Comparison of ENCODE assay signal across 1 cellular context in the genomic region with DNA sequence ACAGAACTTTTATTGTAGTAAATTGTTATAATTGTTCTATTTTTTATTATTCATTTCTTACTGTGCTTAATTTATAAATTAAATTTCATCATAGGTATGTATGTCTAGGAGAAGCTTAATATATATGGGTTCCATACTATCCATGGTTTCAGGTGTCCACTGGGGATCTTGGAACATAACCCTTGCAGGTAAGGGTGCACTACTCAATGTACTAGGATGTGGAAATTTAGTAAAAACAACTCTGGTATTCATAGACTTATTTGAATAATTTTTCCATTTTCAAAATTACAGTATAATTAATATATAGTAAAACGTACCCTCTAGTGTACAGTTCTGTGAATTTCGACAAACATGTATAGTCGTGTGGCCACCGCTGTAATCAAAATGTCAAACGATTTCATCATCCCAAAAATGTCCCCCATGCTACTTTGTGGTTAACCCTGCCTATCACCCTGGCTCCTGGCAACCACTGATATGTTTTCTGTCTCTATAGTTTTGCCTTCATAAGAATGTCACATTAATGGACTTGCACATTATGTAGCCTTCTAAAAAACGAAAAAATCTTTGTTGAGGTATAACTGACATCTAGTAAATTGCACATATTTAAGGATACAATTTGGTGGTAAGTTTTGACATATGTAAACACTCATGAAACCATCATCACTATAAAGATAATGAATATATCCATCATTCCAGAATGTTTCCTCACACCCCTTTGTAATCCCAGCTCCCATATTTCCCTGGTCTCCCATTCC.
TF ChIP-seq lines count a peak whose summit lies in the region.

No MANE protein-coding gene starts in this region.

TF ChIP-seq in K562, 482 proteins besides CTCF, POLR2A, EP300 and RAD21 (continued from another document and continues in another):
- TF ChIP-seq ZBTB43 (CRISPR knock-in tag; IDR thresholded peaks at IDR 0.05) (no peak), DEAF1 (CRISPR knock-in tag; IDR thresholded peaks at IDR 0.05) (peak; percentile 23; the same call in 1 of the 2 replicates), ZNF589 (CRISPR knock-in tag; IDR thresholded peaks at IDR 0.05; ENCODE audit: low read depth) (peak; percentile 89), BHLHE40 (IDR thresholded peaks at IDR 0.05; ENCODE audit: low read length) (no peak), L3MBTL2 (IDR thresholded peaks at IDR 0.05) (peak; percentile 51), SIX5 (IDR thresholded peaks at IDR 0.05; ENCODE audit: borderline replicate concordance in 1 of 2, insufficient read depth in 1 of 2, low read depth in 1 of 2, low read length in 2 of 2) (no peak), MAFG (tag; conservative IDR thresholded peaks at IDR 0.05) (no peak), HDAC1 (IDR thresholded peaks at IDR 0.05) (no peak), BDP1 (IDR thresholded peaks at IDR 0.05; ENCODE audit: insufficient read depth, insufficient read length) (no peak), IRF1 (CRISPR knock-in tag; IDR thresholded peaks at IDR 0.05; ENCODE audit: borderline replicate concordance) (no peak), NUFIP1 (IDR thresholded peaks at IDR 0.05; ENCODE audit: partially characterized antibody) (no peak), BRF1 (IDR thresholded peaks at IDR 0.05; ENCODE audit: borderline replicate concordance, extremely low read depth, insufficient read length) (no peak), RUNX1 (IDR thresholded peaks at IDR 0.05; ENCODE audit: low read depth) (peak; percentile 90; the same call in 1 of the 2 replicates), MGA (IDR thresholded peaks at IDR 0.05) (peak; percentile 36; the same call in 1 of the 2 replicates), KLF6 (CRISPR knock-in tag; IDR thresholded peaks at IDR 0.05; ENCODE audit: borderline replicate concordance) (peak; percentile 87; the same call in 1 of the 2 replicates), HNRNPUL1 (IDR thresholded peaks at IDR 0.05; ENCODE audit: low read length) (no peak), ZBTB26 (CRISPR knock-in tag; IDR thresholded peaks at IDR 0.05) (no peak)
- TF ChIP-seq, protein P1, sequence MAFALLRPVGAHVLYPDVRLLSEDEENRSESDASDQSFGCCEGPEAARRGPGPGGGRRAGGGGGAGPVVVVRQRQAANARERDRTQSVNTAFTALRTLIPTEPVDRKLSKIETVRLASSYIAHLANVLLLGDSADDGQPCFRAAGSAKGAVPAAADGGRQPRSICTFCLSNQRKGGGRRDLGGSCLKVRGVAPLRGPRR (CRISPR knock-in tag; IDR thresholded peaks at IDR 0.05): no peak
- TF ChIP-seq, protein P2, sequence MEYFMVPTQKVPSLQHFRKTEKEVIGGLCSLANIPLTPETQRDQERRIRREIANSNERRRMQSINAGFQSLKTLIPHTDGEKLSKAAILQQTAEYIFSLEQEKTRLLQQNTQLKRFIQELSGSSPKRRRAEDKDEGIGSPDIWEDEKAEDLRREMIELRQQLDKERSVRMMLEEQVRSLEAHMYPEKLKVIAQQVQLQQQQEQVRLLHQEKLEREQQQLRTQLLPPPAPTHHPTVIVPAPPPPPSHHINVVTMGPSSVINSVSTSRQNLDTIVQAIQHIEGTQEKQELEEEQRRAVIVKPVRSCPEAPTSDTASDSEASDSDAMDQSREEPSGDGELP (CRISPR knock-in tag; IDR thresholded peaks at IDR 0.05; ENCODE audit: borderline replicate concordance): no peak; the same call in 1 of the 2 replicates
- TF ChIP-seq, protein P3, sequence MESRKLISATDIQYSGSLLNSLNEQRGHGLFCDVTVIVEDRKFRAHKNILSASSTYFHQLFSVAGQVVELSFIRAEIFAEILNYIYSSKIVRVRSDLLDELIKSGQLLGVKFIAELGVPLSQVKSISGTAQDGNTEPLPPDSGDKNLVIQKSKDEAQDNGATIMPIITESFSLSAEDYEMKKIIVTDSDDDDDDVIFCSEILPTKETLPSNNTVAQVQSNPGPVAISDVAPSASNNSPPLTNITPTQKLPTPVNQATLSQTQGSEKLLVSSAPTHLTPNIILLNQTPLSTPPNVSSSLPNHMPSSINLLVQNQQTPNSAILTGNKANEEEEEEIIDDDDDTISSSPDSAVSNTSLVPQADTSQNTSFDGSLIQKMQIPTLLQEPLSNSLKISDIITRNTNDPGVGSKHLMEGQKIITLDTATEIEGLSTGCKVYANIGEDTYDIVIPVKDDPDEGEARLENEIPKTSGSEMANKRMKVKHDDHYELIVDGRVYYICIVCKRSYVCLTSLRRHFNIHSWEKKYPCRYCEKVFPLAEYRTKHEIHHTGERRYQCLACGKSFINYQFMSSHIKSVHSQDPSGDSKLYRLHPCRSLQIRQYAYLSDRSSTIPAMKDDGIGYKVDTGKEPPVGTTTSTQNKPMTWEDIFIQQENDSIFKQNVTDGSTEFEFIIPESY (CRISPR knock-in tag; IDR thresholded peaks at IDR 0.05): peak; percentile 47; the same call in 1 of the 2 replicates
- TF ChIP-seq, protein P4, sequence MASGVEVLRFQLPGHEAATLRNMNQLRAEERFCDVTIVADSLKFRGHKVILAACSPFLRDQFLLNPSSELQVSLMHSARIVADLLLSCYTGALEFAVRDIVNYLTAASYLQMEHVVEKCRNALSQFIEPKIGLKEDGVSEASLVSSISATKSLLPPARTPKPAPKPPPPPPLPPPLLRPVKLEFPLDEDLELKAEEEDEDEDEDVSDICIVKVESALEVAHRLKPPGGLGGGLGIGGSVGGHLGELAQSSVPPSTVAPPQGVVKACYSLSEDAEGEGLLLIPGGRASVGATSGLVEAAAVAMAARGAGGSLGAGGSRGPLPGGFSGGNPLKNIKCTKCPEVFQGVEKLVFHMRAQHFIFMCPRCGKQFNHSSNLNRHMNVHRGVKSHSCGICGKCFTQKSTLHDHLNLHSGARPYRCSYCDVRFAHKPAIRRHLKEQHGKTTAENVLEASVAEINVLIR (CRISPR knock-in tag; IDR thresholded peaks at IDR 0.05): no peak
- TF ChIP-seq, protein P5, sequence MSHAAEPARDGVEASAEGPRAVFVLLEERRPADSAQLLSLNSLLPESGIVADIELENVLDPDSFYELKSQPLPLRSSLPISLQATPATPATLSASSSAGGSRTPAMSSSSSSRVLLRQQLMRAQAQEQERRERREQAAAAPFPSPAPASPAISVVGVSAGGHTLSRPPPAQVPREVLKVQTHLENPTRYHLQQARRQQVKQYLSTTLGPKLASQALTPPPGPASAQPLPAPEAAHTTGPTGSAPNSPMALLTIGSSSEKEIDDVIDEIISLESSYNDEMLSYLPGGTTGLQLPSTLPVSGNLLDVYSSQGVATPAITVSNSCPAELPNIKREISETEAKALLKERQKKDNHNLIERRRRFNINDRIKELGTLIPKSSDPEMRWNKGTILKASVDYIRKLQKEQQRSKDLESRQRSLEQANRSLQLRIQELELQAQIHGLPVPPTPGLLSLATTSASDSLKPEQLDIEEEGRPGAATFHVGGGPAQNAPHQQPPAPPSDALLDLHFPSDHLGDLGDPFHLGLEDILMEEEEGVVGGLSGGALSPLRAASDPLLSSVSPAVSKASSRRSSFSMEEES (CRISPR knock-in tag; IDR thresholded peaks at IDR 0.05): no peak
